8 cellular contexts compared by ENCODE assay signal in the genomic region with DNA sequence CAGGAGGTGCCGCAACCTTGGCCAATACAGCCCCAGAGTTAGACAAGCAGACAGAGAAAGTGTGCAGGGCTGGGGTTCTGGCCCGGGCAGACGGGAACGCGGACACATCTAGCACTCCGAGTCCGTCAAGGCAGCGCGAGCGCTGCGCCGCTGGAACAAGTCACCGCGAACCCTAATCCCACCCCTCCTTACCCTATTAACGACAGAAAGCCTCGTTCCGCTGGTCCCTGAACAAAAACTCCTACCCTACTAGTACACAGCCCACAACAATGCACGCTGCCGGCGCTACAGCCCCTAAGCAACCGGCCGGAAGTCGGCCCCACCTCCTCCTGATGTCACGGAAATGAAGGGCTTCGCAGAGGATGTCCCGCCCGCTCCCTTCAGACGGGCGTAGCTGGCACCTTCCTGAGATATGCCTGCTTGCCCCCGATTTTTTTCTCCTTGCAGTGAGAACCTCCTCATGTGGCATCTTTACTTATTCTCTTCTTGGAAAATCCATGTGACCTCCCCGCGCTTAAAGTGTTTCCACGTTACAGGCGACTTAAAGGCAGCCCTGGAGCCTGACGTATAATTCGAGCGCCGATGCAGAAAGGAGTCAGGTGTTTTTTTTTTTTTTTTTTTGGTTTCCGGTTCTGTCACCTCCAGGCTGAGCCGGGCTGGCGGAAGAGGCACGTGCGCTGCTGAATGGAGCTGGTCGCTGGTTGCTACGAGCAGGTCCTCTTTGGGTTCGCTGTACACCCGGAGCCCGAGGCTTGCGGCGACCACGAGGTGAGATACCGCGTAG. TPM values are rescaled to one million over a fixed set of nuclear protein-coding genes. Genes with fewer than 3 reads are reported as not detected.
A peak's percentile ranks its signal among the peaks of the same experiment; 100 is the strongest.
DNase-seq lines count a peak whose midpoint lies in the region; ATAC-seq and TF ChIP-seq lines count a peak whose summit lies in the region.

A gene (minus strand): TSS at position 315 of the 784 bp plus-strand sequence. CDS start 7,066 bp downstream, outside the sequence.
A gene with protein sequence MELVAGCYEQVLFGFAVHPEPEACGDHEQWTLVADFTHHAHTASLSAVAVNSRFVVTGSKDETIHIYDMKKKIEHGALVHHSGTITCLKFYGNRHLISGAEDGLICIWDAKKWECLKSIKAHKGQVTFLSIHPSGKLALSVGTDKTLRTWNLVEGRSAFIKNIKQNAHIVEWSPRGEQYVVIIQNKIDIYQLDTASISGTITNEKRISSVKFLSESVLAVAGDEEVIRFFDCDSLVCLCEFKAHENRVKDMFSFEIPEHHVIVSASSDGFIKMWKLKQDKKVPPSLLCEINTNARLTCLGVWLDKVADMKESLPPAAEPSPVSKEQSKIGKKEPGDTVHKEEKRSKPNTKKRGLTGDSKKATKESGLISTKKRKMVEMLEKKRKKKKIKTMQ (plus strand): TSS at position 671 of the 784 bp plus-strand sequence. CDS start 14 bp downstream, at position 685.

- peak within 1 kb of the TSS; percentile 91 for H3K4me3 ChIP-seq in AG09309 (ENCODE audit: control insufficient read depth, low read depth, low read length)

- H3K4me3 Mint-ChIP-seq in activated B cell treated with CpG ODN at 0.5 μM for 24 hours, result peak within 1 kb of the TSS; percentile 99

- peaks cover 41% of the 10 kb centered on the region for H3K36me3 Mint-ChIP-seq in activated B cell treated with CpG ODN at 0.5 μM for 24 hours (ENCODE audit: low read depth)

- POLR2A ChIA-PET in activated B cell treated with CpG ODN at 0.5 μM for 24 hours (lab: Charles Lee), result interaction anchor here (0.6 to 2.9 kb wide), 28 partner anchors 16 to 1912 kb away, joined by 3 to 75 read pairs (median 4); a partner anchor contains a TSS

- no peak for TF ChIP-seq CTCF in AG09309 (IDR thresholded peaks at IDR 0.05; ENCODE audit: control insufficient read depth, insufficient read depth, low read depth, low read length, missing control alignments)
- no peak for TF ChIP-seq CTCF in activated B cell treated with CpG ODN at 0.5 μM for 24 hours (IDR thresholded peaks at IDR 0.05)

- H3K27me3 Mint-ChIP-seq in activated B cell treated with CpG ODN at 0.5 μM for 24 hours, result no peaks in the 10 kb centered on the region

- intact Hi-C loops in activated B cell treated with CpG ODN at 0.5 μM for 24 hours (cut with micrococcal nuclease), result loop anchor here (1.0 to 2.0 kb wide), 10 partner anchors 29 to 399 kb away; a partner anchor contains a TSS

- no peaks in the 10 kb centered on the region for H3K9me3 Mint-ChIP-seq in activated B cell treated with CpG ODN at 0.5 μM for 24 hours

- ATAC-seq in GM19023 (IDR thresholded peaks at IDR 0.05; ENCODE audit: unreplicated experiment), result peak; percentile 99
- ATAC-seq in HG03196 (IDR thresholded peaks at IDR 0.05; ENCODE audit: unreplicated experiment), result peak; percentile 99
- peak; percentile 94 for ATAC-seq in activated B cell treated with CpG ODN at 0.5 μM for 24 hours (ENCODE audit: low read depth)

- peak within 1 kb of the TSS; percentile 100 for H3K27ac Mint-ChIP-seq in activated B cell treated with CpG ODN at 0.5 μM for 24 hours

- DNase-seq in AG09309 (ENCODE audit: low read depth) (peak; percentile 74), NCI-H226 (peak; percentile 92), activated B cell treated with CpG ODN at 0.5 μM for 24 hours (peak; percentile 84), caudate nucleus (lab: John Stamatoyannopoulos, UW) (peak; percentile 69 to 98 (median 88)), inferior parietal cortex (ENCODE audit: extremely low spot score) (peak; percentile 97), smooth muscle cell of the brain vasculature (ENCODE audit: low read depth, low spot score) (peak; percentile 89)

- H3K4me1 Mint-ChIP-seq in activated B cell treated with CpG ODN at 0.5 μM for 24 hours, result peaks cover 29% of the 10 kb centered on the region

- H3K27ac ChIP-seq in caudate nucleus (ENCODE audit: low read depth, low read length), result peak within 1 kb of the TSS; percentile 100

- CTCF ChIA-PET in activated B cell treated with CpG ODN at 0.5 μM for 24 hours (lab: Charles Lee), result interaction anchor here (0.7 to 2.9 kb wide), 6 partner anchors 51 to 375 kb away, joined by 3 to 11 read pairs (median 4); no protein-coding TSS in a partner anchor

RNA-seq across cellular contexts. Expression of the first gene that starts in this region (rescaled TPM):
- 1.0 and 1.6 TPM in 2 replicates for total RNA-seq in activated B cell treated with CpG ODN at 0.5 μM for 24 hours

RNA-seq across cellular contexts. Expression of the second gene that starts in this region (rescaled TPM):
- total RNA-seq in activated B cell treated with CpG ODN at 0.5 μM for 24 hours, result 18.1 and 18.3 TPM in 2 replicates

Comparison
In these comparisons a context has a peak if more than half of its experiments do, and no peak if none do; other contexts are left out.
1. Peak in every context shown above with its lines: DNase-seq, ATAC-seq, H3K4me3 ChIP-seq and H3K27ac ChIP-seq.